Comparison of ENCODE assay signal across 1 cellular context in the genomic region with DNA sequence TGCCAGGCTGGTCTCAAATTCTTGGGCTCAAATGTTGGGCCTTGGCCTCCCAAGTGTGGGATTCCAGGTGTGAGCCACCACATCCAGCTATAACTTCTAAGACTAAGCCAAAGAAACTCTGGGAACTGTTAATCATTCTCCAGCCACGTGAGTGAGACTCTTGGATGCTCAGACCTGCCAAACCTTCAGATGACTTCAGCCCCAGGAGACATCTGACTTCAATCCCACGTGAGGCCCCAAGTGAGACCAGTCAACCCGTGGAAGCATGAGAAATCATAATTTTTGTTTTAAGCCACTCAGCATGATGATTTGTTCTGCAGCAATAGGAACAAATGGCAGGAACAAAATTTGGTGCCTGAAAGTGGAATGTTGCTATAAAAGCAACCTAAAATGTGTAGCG.
TF ChIP-seq lines count a peak whose summit lies in the region.

No MANE protein-coding gene starts in this region.

TF ChIP-seq in H1, 55 proteins besides CTCF, POLR2A, EP300 and RAD21:
- TF ChIP-seq TCF12 (IDR thresholded peaks at IDR 0.05; ENCODE audit: low read depth, low read length) (no peak), KDM1A (IDR thresholded peaks at IDR 0.05; ENCODE audit: borderline replicate concordance, low read length) (no peak), TAF7 (optimal IDR thresholded peaks at IDR 0.05; ENCODE audit: borderline replicate concordance, low read depth, low read length) (no peak), CHD2 (IDR thresholded peaks at IDR 0.05; ENCODE audit: low read length) (no peak), GTF2F1 (IDR thresholded peaks at IDR 0.05; ENCODE audit: borderline replicate concordance, low read depth, low read length) (no peak), CBX8 (IDR thresholded peaks at IDR 0.05; ENCODE audit: borderline replicate concordance, low read depth, low read length) (no peak), SP4 (IDR thresholded peaks at IDR 0.05; ENCODE audit: low read length) (no peak), CREB1 (IDR thresholded peaks at IDR 0.05) (no peak), RFX5 (IDR thresholded peaks at IDR 0.05; ENCODE audit: borderline replicate concordance, low read depth, low read length) (no peak), NANOG (IDR thresholded peaks at IDR 0.05; ENCODE audit: insufficient read depth, low read depth, low read length, poor library complexity, severe bottlenecking) (no peak)
- TF ChIP-seq, protein P1, sequence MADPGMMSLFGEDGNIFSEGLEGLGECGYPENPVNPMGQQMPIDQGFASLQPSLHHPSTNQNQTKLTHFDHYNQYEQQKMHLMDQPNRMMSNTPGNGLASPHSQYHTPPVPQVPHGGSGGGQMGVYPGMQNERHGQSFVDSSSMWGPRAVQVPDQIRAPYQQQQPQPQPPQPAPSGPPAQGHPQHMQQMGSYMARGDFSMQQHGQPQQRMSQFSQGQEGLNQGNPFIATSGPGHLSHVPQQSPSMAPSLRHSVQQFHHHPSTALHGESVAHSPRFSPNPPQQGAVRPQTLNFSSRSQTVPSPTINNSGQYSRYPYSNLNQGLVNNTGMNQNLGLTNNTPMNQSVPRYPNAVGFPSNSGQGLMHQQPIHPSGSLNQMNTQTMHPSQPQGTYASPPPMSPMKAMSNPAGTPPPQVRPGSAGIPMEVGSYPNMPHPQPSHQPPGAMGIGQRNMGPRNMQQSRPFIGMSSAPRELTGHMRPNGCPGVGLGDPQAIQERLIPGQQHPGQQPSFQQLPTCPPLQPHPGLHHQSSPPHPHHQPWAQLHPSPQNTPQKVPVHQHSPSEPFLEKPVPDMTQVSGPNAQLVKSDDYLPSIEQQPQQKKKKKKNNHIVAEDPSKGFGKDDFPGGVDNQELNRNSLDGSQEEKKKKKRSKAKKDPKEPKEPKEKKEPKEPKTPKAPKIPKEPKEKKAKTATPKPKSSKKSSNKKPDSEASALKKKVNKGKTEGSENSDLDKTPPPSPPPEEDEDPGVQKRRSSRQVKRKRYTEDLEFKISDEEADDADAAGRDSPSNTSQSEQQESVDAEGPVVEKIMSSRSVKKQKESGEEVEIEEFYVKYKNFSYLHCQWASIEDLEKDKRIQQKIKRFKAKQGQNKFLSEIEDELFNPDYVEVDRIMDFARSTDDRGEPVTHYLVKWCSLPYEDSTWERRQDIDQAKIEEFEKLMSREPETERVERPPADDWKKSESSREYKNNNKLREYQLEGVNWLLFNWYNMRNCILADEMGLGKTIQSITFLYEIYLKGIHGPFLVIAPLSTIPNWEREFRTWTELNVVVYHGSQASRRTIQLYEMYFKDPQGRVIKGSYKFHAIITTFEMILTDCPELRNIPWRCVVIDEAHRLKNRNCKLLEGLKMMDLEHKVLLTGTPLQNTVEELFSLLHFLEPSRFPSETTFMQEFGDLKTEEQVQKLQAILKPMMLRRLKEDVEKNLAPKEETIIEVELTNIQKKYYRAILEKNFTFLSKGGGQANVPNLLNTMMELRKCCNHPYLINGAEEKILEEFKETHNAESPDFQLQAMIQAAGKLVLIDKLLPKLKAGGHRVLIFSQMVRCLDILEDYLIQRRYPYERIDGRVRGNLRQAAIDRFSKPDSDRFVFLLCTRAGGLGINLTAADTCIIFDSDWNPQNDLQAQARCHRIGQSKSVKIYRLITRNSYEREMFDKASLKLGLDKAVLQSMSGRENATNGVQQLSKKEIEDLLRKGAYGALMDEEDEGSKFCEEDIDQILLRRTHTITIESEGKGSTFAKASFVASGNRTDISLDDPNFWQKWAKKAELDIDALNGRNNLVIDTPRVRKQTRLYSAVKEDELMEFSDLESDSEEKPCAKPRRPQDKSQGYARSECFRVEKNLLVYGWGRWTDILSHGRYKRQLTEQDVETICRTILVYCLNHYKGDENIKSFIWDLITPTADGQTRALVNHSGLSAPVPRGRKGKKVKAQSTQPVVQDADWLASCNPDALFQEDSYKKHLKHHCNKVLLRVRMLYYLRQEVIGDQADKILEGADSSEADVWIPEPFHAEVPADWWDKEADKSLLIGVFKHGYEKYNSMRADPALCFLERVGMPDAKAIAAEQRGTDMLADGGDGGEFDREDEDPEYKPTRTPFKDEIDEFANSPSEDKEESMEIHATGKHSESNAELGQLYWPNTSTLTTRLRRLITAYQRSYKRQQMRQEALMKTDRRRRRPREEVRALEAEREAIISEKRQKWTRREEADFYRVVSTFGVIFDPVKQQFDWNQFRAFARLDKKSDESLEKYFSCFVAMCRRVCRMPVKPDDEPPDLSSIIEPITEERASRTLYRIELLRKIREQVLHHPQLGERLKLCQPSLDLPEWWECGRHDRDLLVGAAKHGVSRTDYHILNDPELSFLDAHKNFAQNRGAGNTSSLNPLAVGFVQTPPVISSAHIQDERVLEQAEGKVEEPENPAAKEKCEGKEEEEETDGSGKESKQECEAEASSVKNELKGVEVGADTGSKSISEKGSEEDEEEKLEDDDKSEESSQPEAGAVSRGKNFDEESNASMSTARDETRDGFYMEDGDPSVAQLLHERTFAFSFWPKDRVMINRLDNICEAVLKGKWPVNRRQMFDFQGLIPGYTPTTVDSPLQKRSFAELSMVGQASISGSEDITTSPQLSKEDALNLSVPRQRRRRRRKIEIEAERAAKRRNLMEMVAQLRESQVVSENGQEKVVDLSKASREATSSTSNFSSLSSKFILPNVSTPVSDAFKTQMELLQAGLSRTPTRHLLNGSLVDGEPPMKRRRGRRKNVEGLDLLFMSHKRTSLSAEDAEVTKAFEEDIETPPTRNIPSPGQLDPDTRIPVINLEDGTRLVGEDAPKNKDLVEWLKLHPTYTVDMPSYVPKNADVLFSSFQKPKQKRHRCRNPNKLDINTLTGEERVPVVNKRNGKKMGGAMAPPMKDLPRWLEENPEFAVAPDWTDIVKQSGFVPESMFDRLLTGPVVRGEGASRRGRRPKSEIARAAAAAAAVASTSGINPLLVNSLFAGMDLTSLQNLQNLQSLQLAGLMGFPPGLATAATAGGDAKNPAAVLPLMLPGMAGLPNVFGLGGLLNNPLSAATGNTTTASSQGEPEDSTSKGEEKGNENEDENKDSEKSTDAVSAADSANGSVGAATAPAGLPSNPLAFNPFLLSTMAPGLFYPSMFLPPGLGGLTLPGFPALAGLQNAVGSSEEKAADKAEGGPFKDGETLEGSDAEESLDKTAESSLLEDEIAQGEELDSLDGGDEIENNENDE (IDR thresholded peaks at IDR 0.05; ENCODE audit: insufficient replicate concordance, low read length): no peak
TF ChIP-seq in H1: peak in this region for 0.
